In genomic region chr20:48708630-48709029, GRCh38 we compare ENCODE assay signal across 1 cellular context.
TF ChIP-seq lines count a peak whose summit lies in the region.

No MANE protein-coding gene starts in this region.

TF ChIP-seq in GM23338, 12 proteins besides CTCF, POLR2A, EP300 and RAD21 (continued from another document):
- no peak for TF ChIP-seq ZNF462 (CRISPR knock-in tag; IDR thresholded peaks at IDR 0.05)
- TF ChIP-seq STAT1 (IDR thresholded peaks at IDR 0.05; ENCODE audit: unreplicated experiment) = no peak
- no peak for TF ChIP-seq REST (IDR thresholded peaks at IDR 0.05; ENCODE audit: unreplicated experiment)
- no peak for TF ChIP-seq JUNB (IDR thresholded peaks at IDR 0.05; ENCODE audit: unreplicated experiment)
- TF ChIP-seq CREB1 (CRISPR knock-in tag; IDR thresholded peaks at IDR 0.05; ENCODE audit: low read depth) = no peak
- TF ChIP-seq NANOG (IDR thresholded peaks at IDR 0.05; ENCODE audit: borderline replicate concordance) = no peak
